Comparison of ENCODE assay signal across 8 cellular contexts in genomic region chr1:143903899-143904621, GRCh38.
DNase-seq lines count a peak whose midpoint lies in the region; ATAC-seq and TF ChIP-seq lines count a peak whose summit lies in the region.
"Not testable (repeated sequence)": the region's sequence is repeated elsewhere in the genome, so short reads cannot be mapped to it uniquely, and the experiment has no call there.

No MANE protein-coding gene starts in this region.

- H3K4me2 ChIP-seq in parathyroid adenoma (ENCODE audit: low read length), result peak overlapping the region; percentile 26

- DNase-seq in C1 segment of cervical spinal cord (lab: John Stamatoyannopoulos, UW) (peak in 9 of 14 donors; percentile 3 to 78 (median 28)), HT1080 (ENCODE audit: low read depth) (peak; percentile 50), cerebellar cortex (ENCODE audit: low spot score) (peak; percentile 48), foreskin keratinocyte (peak; percentile 8 to 22), kidney tubule cell (ENCODE audit: low spot score) (peak; percentile 49), suprapubic skin (ENCODE audit: low spot score in 2 of 2) (peak; percentile 73)
- not testable (repeated sequence) for DNase-seq in activated CD8-positive, alpha-beta T cell treated with anti-CD3 and anti-CD28 coated beads for 36 hours

- H2AFZ ChIP-seq in parathyroid adenoma, result peak overlapping the region; percentile 64

- not testable (repeated sequence) for H3K9ac ChIP-seq in parathyroid adenoma

- intact Hi-C loops in activated CD8-positive, alpha-beta T cell treated with anti-CD3 and anti-CD28 coated beads for 36 hours (cut with micrococcal nuclease), result not testable (repeated sequence)

- not testable (repeated sequence) for TF ChIP-seq POLR2A in suprapubic skin (IDR thresholded peaks at IDR 0.05)

- not testable (repeated sequence) for H3K27me3 Mint-ChIP-seq in activated CD8-positive, alpha-beta T cell treated with anti-CD3 and anti-CD28 coated beads for 36 hours

- not testable (repeated sequence) for TF ChIP-seq CTCF in activated CD8-positive, alpha-beta T cell treated with anti-CD3 and anti-CD28 coated beads for 36 hours (IDR thresholded peaks at IDR 0.05); foreskin keratinocyte (conservative IDR thresholded peaks at IDR 0.05); parathyroid adenoma (IDR thresholded peaks at IDR 0.05); suprapubic skin (IDR thresholded peaks at IDR 0.05)

- H3K4me3 Mint-ChIP-seq in activated CD8-positive, alpha-beta T cell treated with anti-CD3 and anti-CD28 coated beads for 36 hours, result not testable (repeated sequence)

- H3K36me3 Mint-ChIP-seq in activated CD8-positive, alpha-beta T cell treated with anti-CD3 and anti-CD28 coated beads for 36 hours (ENCODE audit: low read depth), result not testable (repeated sequence)

- H3K79me2 ChIP-seq in parathyroid adenoma, result not testable (repeated sequence)

- H3K27me3 ChIP-seq in foreskin keratinocyte; parathyroid adenoma (ENCODE audit: control insufficient read depth, insufficient read depth, low read length); suprapubic skin: not testable (repeated sequence)

- not testable (repeated sequence) for TF ChIP-seq EP300 in suprapubic skin (IDR thresholded peaks at IDR 0.05)

- not testable (repeated sequence) for H3K9me3 ChIP-seq in parathyroid adenoma (ENCODE audit: control insufficient read depth, low read length); suprapubic skin

- peak; percentile 60 for ATAC-seq in activated CD8-positive, alpha-beta T cell treated with anti-CD3 and anti-CD28 coated beads for 36 hours
- ATAC-seq in foreskin keratinocyte, result peak; percentile 60

- not testable (repeated sequence) for H3K27ac Mint-ChIP-seq in activated CD8-positive, alpha-beta T cell treated with anti-CD3 and anti-CD28 coated beads for 36 hours

- H3K36me3 ChIP-seq in parathyroid adenoma (ENCODE audit: control insufficient read depth, insufficient read depth, low read length); suprapubic skin: not testable (repeated sequence)

- not testable (repeated sequence) for H3K9me3 Mint-ChIP-seq in activated CD8-positive, alpha-beta T cell treated with anti-CD3 and anti-CD28 coated beads for 36 hours

- H3K4me1 Mint-ChIP-seq in activated CD8-positive, alpha-beta T cell treated with anti-CD3 and anti-CD28 coated beads for 36 hours (ENCODE audit: low read depth), result not testable (repeated sequence)

- 10% methylated on average over 6 of the region's 48 CpGs for WGBS in suprapubic skin

- not testable (repeated sequence) for H3K27ac ChIP-seq in foreskin keratinocyte, suprapubic skin
- H3K27ac ChIP-seq in parathyroid adenoma, result peak overlapping the region; percentile 68

- not testable (repeated sequence) for H3K4me1 ChIP-seq in foreskin keratinocyte, parathyroid adenoma, suprapubic skin

- H3K4me3 ChIP-seq in parathyroid adenoma (ENCODE audit: low read depth, low read length), result peak overlapping the region; percentile 47
- H3K4me3 ChIP-seq in suprapubic skin, result peak overlapping the region; percentile 40

- CTCF ChIA-PET in activated CD8-positive, alpha-beta T cell treated with anti-CD3 and anti-CD28 coated beads for 36 hours (lab: Charles Lee), result not testable (repeated sequence)

- POLR2A ChIA-PET in activated CD8-positive, alpha-beta T cell treated with anti-CD3 and anti-CD28 coated beads for 36 hours (lab: Charles Lee), result not testable (repeated sequence)
